Comparison of ENCODE assay signal across 9 cellular contexts in the genomic region with DNA sequence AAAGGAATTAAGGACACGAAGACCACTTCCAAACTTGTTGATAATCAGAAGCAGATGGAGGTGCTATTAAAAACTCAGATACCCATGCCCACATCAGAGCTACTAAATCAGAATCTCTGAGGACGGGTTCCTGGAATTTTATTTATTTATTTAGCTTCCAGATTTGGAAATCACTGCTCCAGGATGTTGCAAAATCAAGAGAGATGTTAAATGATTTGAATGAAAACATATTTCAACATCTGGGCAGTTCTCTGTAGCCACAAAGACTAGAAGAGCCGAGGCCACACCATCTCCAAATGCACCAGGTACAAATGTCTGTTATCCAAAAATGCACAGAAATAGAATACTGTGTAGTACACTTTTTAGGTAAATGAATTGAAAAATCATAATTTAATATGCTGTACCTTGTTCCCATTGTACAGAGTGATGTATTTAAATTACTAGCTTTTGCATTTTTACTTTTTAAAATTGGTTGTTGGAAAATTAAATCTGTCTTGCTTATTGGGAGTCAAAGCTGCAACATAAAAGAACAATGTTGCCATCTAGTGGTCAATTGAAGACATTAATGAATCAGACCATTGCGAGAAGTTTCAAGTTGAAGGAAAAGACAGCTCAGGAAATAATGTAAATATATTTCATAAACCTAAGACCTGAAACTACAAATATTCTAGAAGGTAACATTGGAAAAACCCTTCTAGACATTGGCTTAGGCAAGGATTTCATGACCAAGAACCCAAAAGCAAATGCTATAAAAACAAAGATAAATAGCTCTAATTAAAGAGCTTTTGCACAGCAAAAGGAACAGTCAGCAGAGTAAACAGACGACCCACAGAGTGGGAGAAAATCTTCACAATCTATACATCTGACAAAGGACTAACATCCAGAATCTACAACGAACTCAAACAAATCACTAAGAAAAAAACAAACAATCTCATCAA.
DNase-seq lines count a peak whose midpoint lies in the region; ATAC-seq and TF ChIP-seq lines count a peak whose summit lies in the region.
"Had no signal": no experiment of that assay in that cellular context is flagged by ENCODE, and none has a peak within 500 bp of the region (broad histone marks: within the 10 kb centered on the region; RNA-seq: fewer than 3 reads in every experiment).

No MANE protein-coding gene starts in this region.

- no peaks in the 10 kb centered on the region for H3K9me3 Mint-ChIP-seq in activated CD4-positive, alpha-beta memory T cell treated with anti-CD3 and anti-CD28 coated beads for 36 hours
- H3K9me3 Mint-ChIP-seq: dendritic cell treated with granulocyte-macrophage colony-stimulating factor and Interleukin-4, amounts not matched to agents 40 ng/mL and 50 ng/mL, for 4 days had no signal

- TF ChIP-seq CTCF in GM10266 (IDR thresholded peaks at IDR 0.05; ENCODE audit: control insufficient read depth, insufficient read depth, low read depth, missing control alignments) (peak; percentile 61), fibroblast of pulmonary artery (IDR thresholded peaks at IDR 0.05; ENCODE audit: low read length, missing control alignments) (peak; percentile 52)

- no peak overlapping the region for H3K27ac Mint-ChIP-seq in activated CD4-positive, alpha-beta memory T cell treated with anti-CD3 and anti-CD28 coated beads for 36 hours
- H3K27ac Mint-ChIP-seq: dendritic cell treated with granulocyte-macrophage colony-stimulating factor and Interleukin-4, amounts not matched to agents 40 ng/mL and 50 ng/mL, for 4 days had no signal

- intact Hi-C loops in activated CD4-positive, alpha-beta memory T cell treated with anti-CD3 and anti-CD28 coated beads for 36 hours (cut with micrococcal nuclease) = loop anchor here (1.0 to 10.0 kb wide), 4 partner anchors 78 to 1142 kb away; no protein-coding TSS in a partner anchor

- H3K4me3 ChIP-seq in fibroblast of pulmonary artery (replicated peaks; ENCODE audit: low read depth, low read length) = no peak overlapping the region

- POLR2A ChIA-PET in activated CD4-positive, alpha-beta memory T cell treated with anti-CD3 and anti-CD28 coated beads for 36 hours (lab: Charles Lee) = interaction anchor here (0.7 kb wide), 1 partner anchor 670 kb away, joined by 3 read pairs; no protein-coding TSS in a partner anchor

- H3K36me3 Mint-ChIP-seq in activated CD4-positive, alpha-beta memory T cell treated with anti-CD3 and anti-CD28 coated beads for 36 hours = no peaks in the 10 kb centered on the region

- H3K4me1 Mint-ChIP-seq in activated CD4-positive, alpha-beta memory T cell treated with anti-CD3 and anti-CD28 coated beads for 36 hours (ENCODE audit: low read depth) = no peaks in the 10 kb centered on the region

- CTCF ChIA-PET in activated CD4-positive, alpha-beta memory T cell treated with anti-CD3 and anti-CD28 coated beads for 36 hours (lab: Charles Lee) = interaction anchor here (0.7 to 5.2 kb wide), 41 partner anchors 9 to 1540 kb away, joined by 3 to 159 read pairs (median 4); no protein-coding TSS in a partner anchor

- no peak overlapping the region for H3K4me3 Mint-ChIP-seq in activated CD4-positive, alpha-beta memory T cell treated with anti-CD3 and anti-CD28 coated beads for 36 hours
- H3K4me3 Mint-ChIP-seq: dendritic cell treated with granulocyte-macrophage colony-stimulating factor and Interleukin-4, amounts not matched to agents 40 ng/mL and 50 ng/mL, for 4 days had no signal

- DNase-seq in A172 (ENCODE audit: low spot score) = peak; percentile 40
- DNase-seq in GM10266 (ENCODE audit: extremely low spot score) = peak; percentile 25
- peak; percentile 34 for DNase-seq in SHP77 treated with DMSO at 0.1 percent for 48 hours (lab: John Stamatoyannopoulos, UW)
- DNase-seq in fibroblast of pulmonary artery (ENCODE audit: low read depth) = peak; percentile 84
- peak; percentile 82 for DNase-seq in pons (ENCODE audit: low spot score)
- no peak for DNase-seq in activated CD4-positive, alpha-beta memory T cell treated with anti-CD3 and anti-CD28 coated beads for 36 hours
- DNase-seq in activated CD4-positive, alpha-beta T cell treated with anti-CD3 and anti-CD28 coated beads for 48 hours = no peak

- peak; percentile 80 for ATAC-seq in HG03432 (IDR thresholded peaks at IDR 0.05; ENCODE audit: unreplicated experiment)

- H3K27me3 Mint-ChIP-seq in activated CD4-positive, alpha-beta memory T cell treated with anti-CD3 and anti-CD28 coated beads for 36 hours = peaks cover 12% of the 10 kb centered on the region

Comparison
In these comparisons a context has a peak if more than half of its experiments do, and no peak if none do; other contexts are left out.
1. DNase-seq: peak in A172 (single experiment), GM10266 (single experiment), SHP77 treated with DMSO at 0.1 percent for 48 hours (single experiment), fibroblast of pulmonary artery (single experiment) and pons (single experiment); none in activated CD4-positive, alpha-beta memory T cell treated with anti-CD3 and anti-CD28 coated beads for 36 hours (single experiment) and activated CD4-positive, alpha-beta T cell treated with anti-CD3 and anti-CD28 coated beads for 48 hours (single experiment).